In the genomic region with DNA sequence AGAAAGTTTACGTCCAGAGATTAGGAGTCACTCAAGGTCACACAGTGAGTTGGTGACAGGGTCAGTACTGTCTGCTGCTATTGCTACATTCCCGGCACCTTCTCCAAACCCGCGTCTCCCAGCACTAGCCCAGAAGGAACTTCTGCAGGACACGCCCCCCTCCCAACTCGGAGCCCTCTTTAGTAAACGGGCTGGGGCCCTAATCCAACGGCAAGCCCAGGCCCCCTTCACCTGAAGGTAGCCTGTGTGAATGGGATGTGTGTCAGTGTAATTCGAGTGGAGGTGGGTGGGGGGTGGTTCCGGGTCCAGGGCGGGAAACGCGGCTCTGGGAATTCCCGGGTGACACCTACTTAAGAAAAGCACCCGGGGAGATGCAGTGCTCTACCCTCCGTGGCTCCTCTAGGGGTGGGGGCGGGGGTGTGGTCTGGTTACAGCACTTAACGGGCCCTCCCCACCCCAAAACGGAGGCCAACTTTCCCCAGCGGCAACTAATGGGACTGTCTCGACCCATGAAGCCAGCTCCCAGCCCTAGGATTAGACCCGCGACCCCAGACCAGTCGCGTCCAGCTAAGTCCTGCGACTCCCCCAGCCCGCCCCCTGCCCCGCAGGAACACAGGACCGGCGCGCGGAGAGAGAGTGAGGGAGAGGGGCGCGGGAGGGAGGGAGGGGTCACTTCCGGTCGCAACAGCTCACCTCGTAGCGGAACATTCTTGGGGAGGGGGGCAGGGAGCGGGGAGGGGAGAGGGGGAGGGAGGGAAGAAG, we compare ENCODE assay signal across 1 cellular context.
TF ChIP-seq lines count a peak whose summit lies in the region.

No MANE protein-coding gene starts in this region.

TF ChIP-seq in neural cell, 6 proteins besides CTCF, POLR2A, EP300 and RAD21 (continued from another document):
- TF ChIP-seq MXI1 (conservative IDR thresholded peaks at IDR 0.05; ENCODE audit: poor library complexity, severe bottlenecking), result no peak
